ENCODE assay signal across 5 cellular contexts in genomic region chr14:90418053-90418452, GRCh38.
"Had no signal": no experiment of that assay in that cellular context is flagged by ENCODE, and none has a peak within 500 bp of the region (broad histone marks: within the 10 kb centered on the region; RNA-seq: fewer than 3 reads in every experiment).

No MANE protein-coding gene starts in this region.

- H2AFZ ChIP-seq: GM23248 had no signal

- H3K9ac ChIP-seq: GM23248 had no signal

- FAIRE-seq: HTR-8/SVneo had no signal

- H3K4me1 ChIP-seq: HAP-1 had no signal

- H3K27ac ChIP-seq: GM23248 had no signal

- DNase-seq: GM23248, GOT3, H7 had no signal

- H3K9me3 ChIP-seq: HAP-1 had no signal

- H3K4me3 ChIP-seq: GM23248, HAP-1 had no signal

- H3K36me3 ChIP-seq: HAP-1 had no signal
